ENCODE assay signal across 10 cellular contexts in the genomic region with DNA sequence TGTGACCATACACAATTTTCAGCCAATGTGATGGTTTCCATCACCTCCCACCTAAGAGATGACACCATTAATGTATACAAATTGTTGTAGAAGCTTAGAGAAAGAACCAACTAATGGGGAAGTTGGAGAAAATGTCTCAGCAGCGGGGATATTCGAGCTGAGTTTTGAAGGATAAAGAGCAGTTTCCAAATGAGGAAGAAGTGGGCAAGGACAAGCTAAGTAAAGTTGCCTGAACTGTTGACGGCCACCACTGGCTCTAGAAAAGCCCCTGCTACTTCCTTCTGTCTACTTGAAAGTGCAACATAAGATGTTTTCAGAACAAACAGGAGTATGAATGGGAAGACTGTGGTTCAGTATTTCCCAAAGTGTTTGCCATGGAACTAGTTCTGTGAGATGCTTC.
"Had no signal": no experiment of that assay in that cellular context is flagged by ENCODE, and none has a peak within 500 bp of the region (broad histone marks: within the 10 kb centered on the region; RNA-seq: fewer than 3 reads in every experiment).

No MANE protein-coding gene starts in this region.

- DNase-seq: activated CD4-positive, alpha-beta T cell treated with anti-CD3 and anti-CD28 coated beads, Interleukin-2, amount 50 U/mL, for 1 hour; activated CD8-positive, alpha-beta memory T cell treated with anti-CD3 and anti-CD28 coated beads for 24 hours; activated naive CD4-positive, alpha-beta T cell treated with Interleukin-2 at 50 U/mL for 16 hours; activated naive CD8-positive, alpha-beta T cell treated with anti-CD3 and anti-CD28 coated beads, Interleukin-2, amount 50 U/mL, for 24 hours; activated T-cell treated with anti-CD3 and anti-CD28 coated beads for 4 hours; foreskin melanocyte; immature natural killer cell; sigmoid colon; stimulated activated CD4-positive, alpha-beta T cell treated with anti-CD3 and anti-CD28 coated beads, Interleukin-2, amount 100 ng/mL, for 24 hours had no signal

- ATAC-seq: activated naive CD8-positive, alpha-beta T cell treated with anti-CD3 and anti-CD28 coated beads, Interleukin-2, amount 50 U/mL, for 24 hours; activated T-helper 17 cell treated with anti-CD3 and anti-CD28 coated beads, Interleukin-2, amount 50 U/mL, for 72 hours had no signal
